In the genomic region with DNA sequence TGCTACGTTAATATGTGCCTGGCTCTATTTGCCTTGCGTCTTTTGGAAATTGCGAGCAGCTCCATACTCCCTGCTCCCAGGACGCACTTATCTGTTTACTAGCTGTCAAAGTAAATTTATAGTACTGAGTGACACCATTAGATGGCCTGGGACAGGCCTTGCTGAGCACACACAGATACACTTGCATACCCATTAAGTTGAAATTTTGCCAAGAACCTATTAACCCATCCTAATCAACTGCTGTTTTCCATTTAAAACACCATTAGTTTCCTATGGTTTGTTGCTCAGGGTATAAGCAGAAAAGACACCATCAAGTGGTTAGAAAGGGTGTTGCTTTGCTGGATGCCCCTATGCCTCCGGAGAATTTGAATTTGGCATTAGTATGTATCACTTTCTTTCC, we compare ENCODE assay signal across 1 cellular context.
TF ChIP-seq lines count a peak whose summit lies in the region.

No MANE protein-coding gene starts in this region.

TF ChIP-seq in SK-N-SH, 30 proteins besides CTCF, POLR2A, EP300 and RAD21 (continued from another document):
- TF ChIP-seq POLR2AphosphoS5 (IDR thresholded peaks at IDR 0.05; ENCODE audit: low read depth, low read length) (no peak), IRF3 (IDR thresholded peaks at IDR 0.05; ENCODE audit: low read depth, low read length) (no peak), MEF2A (IDR thresholded peaks at IDR 0.05; ENCODE audit: borderline replicate concordance, low read depth) (no peak), USF1 (IDR thresholded peaks at IDR 0.05; ENCODE audit: borderline replicate concordance, low read depth) (no peak), EZH2phosphoT487 (IDR thresholded peaks at IDR 0.05; ENCODE audit: borderline replicate concordance, low read depth) (no peak), MXI1 (IDR thresholded peaks at IDR 0.05; ENCODE audit: low read depth, low read length) (0 out of 2 replicates have a peak, but pooled peaks have one; percentile 18), JUND (IDR thresholded peaks at IDR 0.05) (no peak), MAX (IDR thresholded peaks at IDR 0.05; ENCODE audit: low read depth) (no peak), YY1 (IDR thresholded peaks at IDR 0.05; ENCODE audit: low read depth) (no peak), TAF1 (IDR thresholded peaks at IDR 0.05; ENCODE audit: borderline replicate concordance, low read depth, low read length) (no peak), TEAD4 (IDR thresholded peaks at IDR 0.05; ENCODE audit: borderline replicate concordance, insufficient read depth) (no peak), REST (IDR thresholded peaks at IDR 0.05; ENCODE audit: low read depth, low read length) (no peak), SMC3 (IDR thresholded peaks at IDR 0.05; ENCODE audit: low read depth, low read length) (peak; percentile 58; the same call in 1 of the 2 replicates), TCF12 (IDR thresholded peaks at IDR 0.05) (peak; percentile 15; the same call in 1 of the 2 replicates), GABPA (IDR thresholded peaks at IDR 0.05; ENCODE audit: low read depth) (no peak), FOXM1 (IDR thresholded peaks at IDR 0.05; ENCODE audit: low read depth) (no peak), ZBTB33 (IDR thresholded peaks at IDR 0.05; ENCODE audit: borderline replicate concordance, low read depth) (no peak), FOXJ3 (CRISPR knock-in tag; IDR thresholded peaks at IDR 0.05) (peak; percentile 83; the same call in 1 of the 2 replicates), GATA2 (CRISPR knock-in tag; IDR thresholded peaks at IDR 0.05) (peak; percentile 84), CHD2 (IDR thresholded peaks at IDR 0.05; ENCODE audit: low read length, partially characterized antibody) (peak; percentile 86), NFIC (IDR thresholded peaks at IDR 0.05; ENCODE audit: borderline replicate concordance) (peak; percentile 11; the same call in 1 of the 2 replicates), RFX5 (IDR thresholded peaks at IDR 0.05; ENCODE audit: low read length) (no peak), FOSL2 (IDR thresholded peaks at IDR 0.05; ENCODE audit: borderline replicate concordance, low read depth) (no peak), USF2 (IDR thresholded peaks at IDR 0.05; ENCODE audit: borderline replicate concordance, low read depth, low read length) (no peak), NRF1 (IDR thresholded peaks at IDR 0.05; ENCODE audit: low read depth, low read length) (no peak), RCOR1 (IDR thresholded peaks at IDR 0.05; ENCODE audit: low read length) (peak; percentile 92), SIN3A (IDR thresholded peaks at IDR 0.05; ENCODE audit: borderline replicate concordance, low read depth, low read length) (no peak)
TF ChIP-seq in SK-N-SH: peak in this region for 9.
